8 cellular contexts compared by ENCODE assay signal in genomic region chr14:22549981-22550670, GRCh38. TPM values are rescaled to one million over a fixed set of nuclear protein-coding genes. Genes with fewer than 3 reads are reported as not detected.
DNase-seq lines count a peak whose midpoint lies in the region; ATAC-seq and TF ChIP-seq lines count a peak whose summit lies in the region.

No MANE protein-coding gene starts in this region.

- TF ChIP-seq CTCF in CD8-positive, alpha-beta T cell (IDR thresholded peaks at IDR 0.05) = no peak
- TF ChIP-seq CTCF in KMS-11 (conservative IDR thresholded peaks at IDR 0.05; ENCODE audit: low read depth, low read length) = no peak
- no peak for TF ChIP-seq CTCF in coronary artery (IDR thresholded peaks at IDR 0.05)

- POLR2A ChIA-PET in CD8-positive, alpha-beta T cell (lab: Charles Lee) = interaction anchor here (0.6 to 13.3 kb wide), 12 partner anchors 10 to 553 kb away, joined by 3 to 472 read pairs (median 4); no protein-coding TSS in a partner anchor
- POLR2A ChIA-PET in naive thymus-derived CD8-positive, alpha-beta T cell (lab: Charles Lee) = interaction anchor here (0.6 to 13.3 kb wide), 17 partner anchors 13 to 909 kb away, joined by 3 to 879 read pairs (median 4); partner anchors contain the start of gene DAD1

- H3K9me3 ChIP-seq in CD8-positive, alpha-beta T cell (ENCODE audit: low read length) = no peaks in the 10 kb centered on the region
- H3K9me3 ChIP-seq in GM23248 (ENCODE audit: low read depth) = no peaks in the 10 kb centered on the region

- H3K27ac Mint-ChIP-seq in CD8-positive, alpha-beta T cell = peak overlapping the region; percentile 93
- peak overlapping the region; percentile 96 to 100 (median 97) for H3K27ac Mint-ChIP-seq in naive thymus-derived CD8-positive, alpha-beta T cell

- CTCF ChIA-PET in CD8-positive, alpha-beta T cell (lab: Charles Lee) = interaction anchor here (0.6 to 13.3 kb wide), 16 partner anchors 8 to 806 kb away, joined by 3 to 408 read pairs (median 4); no protein-coding TSS in a partner anchor

- H3K27me3 ChIP-seq in CD8-positive, alpha-beta T cell (ENCODE audit: insufficient read depth, low read length) = no peaks in the 10 kb centered on the region
- H3K27me3 ChIP-seq in KMS-11 (ENCODE audit: insufficient read depth, low read depth) (no peaks in the 10 kb centered on the region), GM23248 (replicated peaks; ENCODE audit: insufficient read depth) (no peaks in the 10 kb centered on the region)

- peaks cover 96% of the 10 kb centered on the region for H3K4me1 ChIP-seq in CD8-positive, alpha-beta T cell (ENCODE audit: insufficient read depth, low read length)
- peaks cover 75% of the 10 kb centered on the region for H3K4me1 ChIP-seq in KMS-11 (ENCODE audit: low read depth, poor library complexity, severe bottlenecking)
- peaks cover 26% of the 10 kb centered on the region for H3K4me1 ChIP-seq in GM23248 (ENCODE audit: insufficient read depth)

- H4K20me1 ChIP-seq in KMS-11 (ENCODE audit: insufficient read depth) = no peaks in the 10 kb centered on the region
- H4K20me1 ChIP-seq in GM23248 (ENCODE audit: insufficient read depth) = no peaks in the 10 kb centered on the region

- peaks cover 11% of the 10 kb centered on the region; the same call in 1 of the 2 replicates for H3F3A ChIP-seq in GM23248 (ENCODE audit: insufficient read depth)

- peak; percentile 63 for ATAC-seq in CD8-positive, alpha-beta T cell
- peak; percentile 66 for ATAC-seq in GM21390 (IDR thresholded peaks at IDR 0.05; ENCODE audit: unreplicated experiment)
- ATAC-seq in naive thymus-derived CD8-positive, alpha-beta T cell = peak; percentile 58 to 61

- H3K4me1 Mint-ChIP-seq in CD8-positive, alpha-beta T cell (ENCODE audit: low read depth) = peaks cover 94% of the 10 kb centered on the region
- H3K4me1 Mint-ChIP-seq in naive thymus-derived CD8-positive, alpha-beta T cell = peaks cover 50 to 97% (median 95%) of the 10 kb centered on the region in 4 donors

- peak in 5 of 7 experiments; percentile 53 to 83 (median 70) for DNase-seq in CD8-positive, alpha-beta T cell
- peak; percentile 78 to 80 for DNase-seq in activated T-cell treated with anti-CD3 and anti-CD28 coated beads, Interleukin-2, amount 50 U/mL, for 48 hours
- DNase-seq in naive thymus-derived CD8-positive, alpha-beta T cell = peak in 9 of 10 donors; percentile 50 to 85 (median 62)
- DNase-seq in GM23248 (no peak), C1 segment of cervical spinal cord (lab: John Stamatoyannopoulos, UW) (no peak), coronary artery (ENCODE audit: low spot score) (no peak)

- peaks cover 84% of the 10 kb centered on the region for H3K36me3 Mint-ChIP-seq in CD8-positive, alpha-beta T cell
- peaks cover 24 to 83% (median 62%) of the 10 kb centered on the region in 3 donors for H3K36me3 Mint-ChIP-seq in naive thymus-derived CD8-positive, alpha-beta T cell

- H3K79me2 ChIP-seq in KMS-11 (ENCODE audit: insufficient read depth, low read depth) (no peaks in the 10 kb centered on the region), GM23248 (ENCODE audit: insufficient read depth) (no peaks in the 10 kb centered on the region)

- peaks cover 71% of the 10 kb centered on the region for H3K36me3 ChIP-seq in CD8-positive, alpha-beta T cell (ENCODE audit: insufficient read depth, low read length)
- H3K36me3 ChIP-seq in KMS-11 (ENCODE audit: insufficient read depth) = no peaks in the 10 kb centered on the region
- no peaks in the 10 kb centered on the region for H3K36me3 ChIP-seq in GM23248 (ENCODE audit: low read depth)

- H3K9me2 ChIP-seq in GM23248 (ENCODE audit: insufficient read depth) = no peaks in the 10 kb centered on the region

- H3K4me2 ChIP-seq in KMS-11 (peak overlapping the region; percentile 88), GM23248 (ENCODE audit: unreplicated experiment) (no peak overlapping the region)

- H3K9ac ChIP-seq in KMS-11 (peak overlapping the region; percentile 43; the same call in 1 of the 2 replicates), GM23248 (no peak overlapping the region)

- peak overlapping the region; percentile 14 for H3K4me3 ChIP-seq in CD8-positive, alpha-beta T cell (ENCODE audit: low read depth, low read length)
- H3K4me3 ChIP-seq in KMS-11 (IDR thresholded peaks at IDR 0.05; ENCODE audit: insufficient read depth, low read depth, low read length) (no peak overlapping the region), GM23248 (no peak overlapping the region), coronary artery (no peak overlapping the region)

- H3K9me3 Mint-ChIP-seq in CD8-positive, alpha-beta T cell = no peaks in the 10 kb centered on the region
- no peaks in the 10 kb centered on the region for H3K9me3 Mint-ChIP-seq in naive thymus-derived CD8-positive, alpha-beta T cell

- H3K27ac ChIP-seq in CD8-positive, alpha-beta T cell (ENCODE audit: low read depth, low read length) = peak overlapping the region; percentile 55
- H3K27ac ChIP-seq in KMS-11 (peak overlapping the region; percentile 88), GM23248 (no peak overlapping the region), coronary artery (peak overlapping the region in 1 of 2 donors; percentile 0)

- H3K27me3 Mint-ChIP-seq in CD8-positive, alpha-beta T cell (ENCODE audit: low read depth) = no peaks in the 10 kb centered on the region
- no peaks in the 10 kb centered on the region for H3K27me3 Mint-ChIP-seq in naive thymus-derived CD8-positive, alpha-beta T cell

- H2AFZ ChIP-seq in KMS-11 (ENCODE audit: low read depth) = peak overlapping the region; percentile 47
- no peak overlapping the region for H2AFZ ChIP-seq in GM23248

- intact Hi-C loops in CD8-positive, alpha-beta T cell (cut with DNase I, micrococcal nuclease) = loop anchor here (1.0 to 5.0 kb wide), 8 partner anchors 9 to 813 kb away; no protein-coding TSS in a partner anchor

- H3K4me3 Mint-ChIP-seq in CD8-positive, alpha-beta T cell = peak overlapping the region; percentile 79
- peak overlapping the region; percentile 73 to 92 (median 83) for H3K4me3 Mint-ChIP-seq in naive thymus-derived CD8-positive, alpha-beta T cell

- in situ Hi-C loops in GM23248 (cut with MboI) = loop anchor here (10.0 kb wide), 1 partner anchor 155 kb away; no protein-coding TSS in a partner anchor

- 75 to 76% methylated on average over 11 of the region's 11 CpGs for WGBS in GM23248 (ENCODE audit: low coverage in 1 of 2, low lambda C conversion rate in 2 of 2, missing lambda C conversion rate in 2 of 2), 2 experiments

RNA-seq across cellular contexts. Expression of gene DAD1, which starts 38.9 kb away (rescaled TPM):
- 10 to 100 TPM; 27.2 to 35.6 TPM for total RNA-seq in CD8-positive, alpha-beta T cell
- total RNA-seq in naive thymus-derived CD8-positive, alpha-beta T cell = 100 to 1,000 TPM; 120 to 122 TPM
- 100 to 1,000 TPM; 610 to 660 (median 642) TPM for polyA plus RNA-seq in naive thymus-derived CD8-positive, alpha-beta T cell
- 369 and 375 TPM in 2 replicates for total RNA-seq in GM23248 (2014; rRNA removed; shearing (Covaris generic))
- 637 and 653 TPM in 2 replicates for polyA plus RNA-seq in GM23248 (2016; fragmentation: Nextera tagmentation; extraction: Ambion mirVana)

RNA-seq across cellular contexts. Expression of gene ABHD4, which starts 48.0 kb away (rescaled TPM):
- total RNA-seq in CD8-positive, alpha-beta T cell = 1 to 10 TPM; 7.9 to 8.3 TPM
- 10 to 100 TPM; 22.2 to 22.6 TPM for total RNA-seq in naive thymus-derived CD8-positive, alpha-beta T cell
- 10 to 100 TPM in 2 of 3 donors, 1 to 10 TPM in 1; 8.7 to 11.9 (median 11.1) TPM for polyA plus RNA-seq in naive thymus-derived CD8-positive, alpha-beta T cell
- 15.2 and 16.8 TPM in 2 replicates for total RNA-seq in GM23248 (2014; rRNA removed; shearing (Covaris generic))
- 26.5 and 27.8 TPM in 2 replicates for polyA plus RNA-seq in GM23248 (2016; fragmentation: Nextera tagmentation; extraction: Ambion mirVana)

Comparison
In these comparisons a context has a peak if more than half of its experiments do, and no peak if none do; other contexts are left out.
1. DNase-seq: peak in CD8-positive, alpha-beta T cell (5 of 7), activated T-cell treated with anti-CD3 and anti-CD28 coated beads, Interleukin-2, amount 50 U/mL, for 48 hours (2 of 2) and naive thymus-derived CD8-positive, alpha-beta T cell (9 of 10); none in GM23248 (single experiment), C1 segment of cervical spinal cord (0 of 14) and coronary artery (single experiment).
2. Peak in every context shown above with its lines, with median percentiles within 50 percentile points of each other: ATAC-seq.